In genomic region chr2:60820416-60821132, GRCh38 we compare ENCODE assay signal across 20 cellular contexts.
A peak's percentile ranks its signal among the peaks of the same experiment; 100 is the strongest.
DNase-seq lines count a peak whose midpoint lies in the region; ATAC-seq and TF ChIP-seq lines count a peak whose summit lies in the region.
"Had no signal": no experiment of that assay in that cellular context is flagged by ENCODE, and none has a peak within 500 bp of the region (broad histone marks: within the 10 kb centered on the region; RNA-seq: fewer than 3 reads in every experiment).

No MANE protein-coding gene starts in this region.

- no peaks in the 10 kb centered on the region for H3K9me3 ChIP-seq in neural progenitor cell (ENCODE audit: low read depth)
- H3K9me3 ChIP-seq: left lung, SJCRH30, testis had no signal

- no peak for TF ChIP-seq CTCF in coronary artery (IDR thresholded peaks at IDR 0.05)
- no peak for TF ChIP-seq CTCF in neural progenitor cell (IDR thresholded peaks at IDR 0.05)

- no peak for ATAC-seq in stimulated activated naive B cell treated with anti-CD40 and anti-IgM and Interleukin-4, amounts not matched to agents 10 μg/mL and 1 μg/mL and 100 μg/mL, for 72 hours (replicated peaks)
- ATAC-seq: foreskin keratinocyte had no signal

- H3K9ac ChIP-seq in neural progenitor cell, result no peak overlapping the region

- POLR2A ChIA-PET in activated CD4-positive, alpha-beta memory T cell treated with anti-CD3 and anti-CD28 coated beads for 36 hours (lab: Charles Lee), result interaction anchor here (1.0 to 2.5 kb wide), 2 partner anchors 8 to 61 kb away, joined by 4 to 27 read pairs; partner anchors contain the start of gene REL

- H3K9me3 Mint-ChIP-seq in activated naive CD4-positive, alpha-beta T cell treated with anti-CD3 and anti-CD28 coated beads, Interleukin-2, amount 10 ng/mL, durations not matched to agents 7 days and 5 days, result peaks cover 5% of the 10 kb centered on the region
- peaks cover 3% of the 10 kb centered on the region for H3K9me3 Mint-ChIP-seq in activated CD4-positive, alpha-beta memory T cell treated with anti-CD3 and anti-CD28 coated beads for 36 hours
- no peaks in the 10 kb centered on the region for H3K9me3 Mint-ChIP-seq in stimulated activated naive B cell treated with anti-CD40 and anti-IgM and Interleukin-4, amounts not matched to agents 10 μg/mL and 1 μg/mL and 100 μg/mL, for 72 hours
- H3K9me3 Mint-ChIP-seq in neural progenitor cell, result no peaks in the 10 kb centered on the region
- H3K9me3 Mint-ChIP-seq: nephron progenitor cell had no signal

- no peaks in the 10 kb centered on the region for H3K4me1 ChIP-seq in neural progenitor cell
- H3K4me1 ChIP-seq: foreskin keratinocyte, left lung, SJCRH30, testis had no signal

- H3K27me3 ChIP-seq in neural progenitor cell, result no peaks in the 10 kb centered on the region
- H3K27me3 ChIP-seq: foreskin keratinocyte, left lung, SJCRH30, testis had no signal

- no peaks in the 10 kb centered on the region for H3K36me3 Mint-ChIP-seq in activated naive CD4-positive, alpha-beta T cell treated with anti-CD3 and anti-CD28 coated beads, Interleukin-2, amount 10 ng/mL, durations not matched to agents 7 days and 5 days
- H3K36me3 Mint-ChIP-seq in activated CD4-positive, alpha-beta memory T cell treated with anti-CD3 and anti-CD28 coated beads for 36 hours, result no peaks in the 10 kb centered on the region
- H3K36me3 Mint-ChIP-seq in stimulated activated naive B cell treated with anti-CD40 and anti-IgM and Interleukin-4, amounts not matched to agents 10 μg/mL and 1 μg/mL and 100 μg/mL, for 72 hours, result peaks cover 14 to 17% of the 10 kb centered on the region in 2 donors
- H3K36me3 Mint-ChIP-seq in neural progenitor cell, result no peaks in the 10 kb centered on the region

- H2AFZ ChIP-seq in neural progenitor cell (replicated peaks), result no peak overlapping the region

- peaks cover 7% of the 10 kb centered on the region for H3K27me3 Mint-ChIP-seq in activated naive CD4-positive, alpha-beta T cell treated with anti-CD3 and anti-CD28 coated beads, Interleukin-2, amount 10 ng/mL, durations not matched to agents 7 days and 5 days
- H3K27me3 Mint-ChIP-seq in activated CD4-positive, alpha-beta memory T cell treated with anti-CD3 and anti-CD28 coated beads for 36 hours, result no peaks in the 10 kb centered on the region
- H3K27me3 Mint-ChIP-seq in stimulated activated naive B cell treated with anti-CD40 and anti-IgM and Interleukin-4, amounts not matched to agents 10 μg/mL and 1 μg/mL and 100 μg/mL, for 72 hours, result no peaks in the 10 kb centered on the region
- H3K27me3 Mint-ChIP-seq in neural progenitor cell (ENCODE audit: insufficient read depth, low read depth), result peaks cover 9% of the 10 kb centered on the region

- no peaks in the 10 kb centered on the region for H3K79me2 ChIP-seq in neural progenitor cell (ENCODE audit: low read depth)

- H3F3A ChIP-seq in neural progenitor cell (ENCODE audit: low read depth), result no peaks in the 10 kb centered on the region

- H3K27ac Mint-ChIP-seq in activated naive CD4-positive, alpha-beta T cell treated with anti-CD3 and anti-CD28 coated beads, Interleukin-2, amount 10 ng/mL, durations not matched to agents 7 days and 5 days, result peak overlapping the region; percentile 83
- H3K27ac Mint-ChIP-seq in activated CD4-positive, alpha-beta memory T cell treated with anti-CD3 and anti-CD28 coated beads for 36 hours, result peak overlapping the region; percentile 40
- H3K27ac Mint-ChIP-seq in stimulated activated naive B cell treated with anti-CD40 and anti-IgM and Interleukin-4, amounts not matched to agents 10 μg/mL and 1 μg/mL and 100 μg/mL, for 72 hours, result peak overlapping the region; percentile 95
- no peak overlapping the region for H3K27ac Mint-ChIP-seq in neural progenitor cell
- H3K27ac Mint-ChIP-seq: nephron progenitor cell had no signal

- H3K4me1 Mint-ChIP-seq in activated naive CD4-positive, alpha-beta T cell treated with anti-CD3 and anti-CD28 coated beads, Interleukin-2, amount 10 ng/mL, durations not matched to agents 7 days and 5 days, result peaks cover 45% of the 10 kb centered on the region
- H3K4me1 Mint-ChIP-seq in activated CD4-positive, alpha-beta memory T cell treated with anti-CD3 and anti-CD28 coated beads for 36 hours (ENCODE audit: low read depth), result peaks cover 46% of the 10 kb centered on the region
- H3K4me1 Mint-ChIP-seq in stimulated activated naive B cell treated with anti-CD40 and anti-IgM and Interleukin-4, amounts not matched to agents 10 μg/mL and 1 μg/mL and 100 μg/mL, for 72 hours, result peaks cover 62 to 98% of the 10 kb centered on the region in 2 donors
- H3K4me1 Mint-ChIP-seq in neural progenitor cell, result no peaks in the 10 kb centered on the region
- H3K4me1 Mint-ChIP-seq: nephron progenitor cell had no signal

- no peaks in the 10 kb centered on the region for H4K20me1 ChIP-seq in neural progenitor cell (ENCODE audit: low read depth)

- intact Hi-C loops in activated CD4-positive, alpha-beta memory T cell treated with anti-CD3 and anti-CD28 coated beads for 36 hours (cut with micrococcal nuclease), result no loop called here

- no peak overlapping the region for H3K4me3 Mint-ChIP-seq in activated naive CD4-positive, alpha-beta T cell treated with anti-CD3 and anti-CD28 coated beads, Interleukin-2, amount 10 ng/mL, durations not matched to agents 7 days and 5 days
- H3K4me3 Mint-ChIP-seq in activated CD4-positive, alpha-beta memory T cell treated with anti-CD3 and anti-CD28 coated beads for 36 hours, result no peak overlapping the region
- peak overlapping the region; percentile 14 to 53 for H3K4me3 Mint-ChIP-seq in stimulated activated naive B cell treated with anti-CD40 and anti-IgM and Interleukin-4, amounts not matched to agents 10 μg/mL and 1 μg/mL and 100 μg/mL, for 72 hours
- no peak overlapping the region for H3K4me3 Mint-ChIP-seq in neural progenitor cell
- H3K4me3 Mint-ChIP-seq: nephron progenitor cell had no signal

- CTCF ChIA-PET in activated naive CD4-positive, alpha-beta T cell treated with anti-CD3 and anti-CD28 coated beads, Interleukin-2, amount 10 ng/mL, durations not matched to agents 7 days and 5 days (lab: Charles Lee), result interaction anchor here (1.4 to 2.5 kb wide), 2 partner anchors 15 to 178 kb away, joined by 4 to 8 read pairs; no protein-coding TSS in a partner anchor
- CTCF ChIA-PET in activated CD4-positive, alpha-beta memory T cell treated with anti-CD3 and anti-CD28 coated beads for 36 hours (lab: Charles Lee), result interaction anchor here (2.2 to 3.7 kb wide), 3 partner anchors 13 to 178 kb away, joined by 8 to 36 read pairs (median 9); partner anchors contain the start of gene REL

- H3K4me3 ChIP-seq in coronary artery (no peak overlapping the region), neural progenitor cell (no peak overlapping the region)
- H3K4me3 ChIP-seq: left lung, SJCRH30, testis had no signal

- H3K27ac ChIP-seq in coronary artery (no peak overlapping the region), neural progenitor cell (no peak overlapping the region)
- H3K27ac ChIP-seq: foreskin keratinocyte, left lung, SJCRH30, testis, VCaP had no signal

- H3K4me2 ChIP-seq in neural progenitor cell, result no peak overlapping the region

- no peaks in the 10 kb centered on the region for H3K36me3 ChIP-seq in neural progenitor cell
- H3K36me3 ChIP-seq: left lung, SJCRH30 had no signal

- DNase-seq in activated naive CD4-positive, alpha-beta T cell treated with anti-CD3 and anti-CD28 coated beads, Interleukin-2, amount 10 ng/mL, durations not matched to agents 7 days and 5 days, result no peak
- DNase-seq in activated naive CD4-positive, alpha-beta T cell treated with anti-CD3 and anti-CD28 coated beads, Interleukin-2, amount 50 U/mL, for 16 hours, result no peak
- no peak for DNase-seq in activated CD4-positive, alpha-beta memory T cell treated with anti-CD3 and anti-CD28 coated beads for 36 hours
- DNase-seq in coronary artery (ENCODE audit: low spot score) (peak; percentile 29), neural progenitor cell (ENCODE audit: low spot score) (no peak), NCI-H2196 (lab: John Stamatoyannopoulos, UW; ENCODE audit: unreplicated experiment) (no peak), NCI-H510A treated with DMSO at 0.1 percent for 48 hours (lab: John Stamatoyannopoulos, UW) (no peak)
- DNase-seq in stimulated activated naive B cell treated with anti-CD40 and anti-IgM and Interleukin-4, amounts not matched to agents 10 μg/mL and 1 μg/mL and 100 μg/mL, for 72 hours, result no peak
- DNase-seq: activated effector memory CD4-positive, alpha-beta T cell treated with anti-CD3 and anti-CD28 coated beads, Interleukin-2, amount 50 U/mL, for 16 hours; aorta; central memory CD4-positive, alpha-beta T cell; DMS153; foreskin keratinocyte; left lung; NCI-H1092; NCI-H2029 treated with DMSO at 0.1 percent for 48 hours; nephron progenitor cell; SJCRH30; testis had no signal

Comparison
In these comparisons a context has a peak if more than half of its experiments do, and no peak if none do; other contexts are left out.
1. H3K4me3 Mint-ChIP-seq: peak in stimulated activated naive B cell treated with anti-CD40 and anti-IgM and Interleukin-4, amounts not matched to agents 10 μg/mL and 1 μg/mL and 100 μg/mL, for 72 hours (2 of 2); none in activated naive CD4-positive, alpha-beta T cell treated with anti-CD3 and anti-CD28 coated beads, Interleukin-2, amount 10 ng/mL, durations not matched to agents 7 days and 5 days (single experiment), activated CD4-positive, alpha-beta memory T cell treated with anti-CD3 and anti-CD28 coated beads for 36 hours (single experiment) and neural progenitor cell (single experiment).